Comparison of ENCODE assay signal across 8 cellular contexts in the genomic region with DNA sequence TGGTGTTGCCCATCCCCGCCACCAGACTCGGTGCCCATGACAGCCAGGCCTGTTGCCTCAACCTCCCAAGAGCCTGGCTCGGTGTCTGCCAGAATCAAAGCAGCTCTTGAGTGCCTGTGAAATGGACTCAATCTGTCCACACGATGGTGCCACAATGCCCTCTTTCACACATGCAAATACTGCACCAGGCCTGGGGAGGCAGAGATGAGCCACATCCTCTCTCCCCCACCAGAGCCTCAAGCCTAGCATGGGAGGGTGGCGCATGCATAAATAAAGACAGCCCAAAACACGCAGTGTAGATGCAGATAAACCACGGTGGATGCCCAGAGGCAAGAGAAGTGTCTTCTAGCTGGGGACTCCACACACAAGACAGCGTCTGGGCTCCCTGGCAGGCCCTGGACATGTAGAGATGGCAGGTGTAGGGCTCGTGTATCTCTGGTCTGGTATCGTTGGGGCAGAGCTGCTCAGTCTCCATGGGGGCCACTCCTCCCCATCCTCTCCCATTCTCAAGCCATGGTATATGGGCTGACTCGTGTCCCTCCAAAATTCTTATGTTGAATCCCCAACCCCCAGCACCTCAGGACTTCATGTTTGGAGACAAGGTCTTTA.
DNase-seq lines count a peak whose midpoint lies in the region; ATAC-seq and TF ChIP-seq lines count a peak whose summit lies in the region.

No MANE protein-coding gene starts in this region.

- peak; percentile 63 for DNase-seq in GM10248 (ENCODE audit: extremely low spot score)
- DNase-seq in LNCaP clone FGC (ENCODE audit: low read depth): peak; percentile 27
- DNase-seq in activated T-cell treated with anti-CD3 and anti-CD28 coated beads, Interleukin-2, amount 50 U/mL, for 72 hours: peak; percentile 25 to 66
- DNase-seq in stimulated activated CD8-positive, alpha-beta memory T cell treated with anti-CD3 and anti-CD28 coated beads, Interleukin-15, amount 100 ng/mL, for 48 hours (ENCODE audit: low read depth in 2 of 2): peak; percentile 9 to 19
- no peak for DNase-seq in NCI-H1417 treated with DMSO at 0.1 percent for 48 hours (lab: John Stamatoyannopoulos, UW)
- DNase-seq in NCI-H187 (lab: John Stamatoyannopoulos, UW): no peak
- no peak for DNase-seq in hepatic stellate cell (ENCODE audit: low spot score)

- H3K9me3 Mint-ChIP-seq in activated T-cell treated with anti-CD3 and anti-CD28 coated beads, Interleukin-2, amount 50 U/mL, for 72 hours: no peaks in the 10 kb centered on the region

- H3K4me3 ChIP-seq in LNCaP clone FGC (ENCODE audit: low read depth, low read length): no peak overlapping the region

- peak; percentile 73 for ATAC-seq in GM21526 (IDR thresholded peaks at IDR 0.05; ENCODE audit: low FRiP score, unreplicated experiment)
- peak; percentile 80 to 98 for ATAC-seq in activated T-cell treated with anti-CD3 and anti-CD28 coated beads, Interleukin-2, amount 50 U/mL, for 72 hours (replicated peaks in 1 of 2)

- H3K4me1 Mint-ChIP-seq in activated T-cell treated with anti-CD3 and anti-CD28 coated beads, Interleukin-2, amount 50 U/mL, for 72 hours (ENCODE audit: low read depth): no peaks in the 10 kb centered on the region

- H3K27me3 Mint-ChIP-seq in activated T-cell treated with anti-CD3 and anti-CD28 coated beads, Interleukin-2, amount 50 U/mL, for 72 hours (ENCODE audit: low read depth): no peaks in the 10 kb centered on the region

- TF ChIP-seq CTCF in GM10248 (IDR thresholded peaks at IDR 0.05; ENCODE audit: control extremely low read depth, extremely low read depth, low read depth, missing control alignments): peak; percentile 26
- TF ChIP-seq CTCF in LNCaP clone FGC (IDR thresholded peaks at IDR 0.05; ENCODE audit: control insufficient read depth, extremely low read depth, insufficient read depth): peak; percentile 78

- CTCF ChIA-PET in GM10248 (lab: Yijun Ruan, JAX): interaction anchor here (0.8 to 1.4 kb wide), 4 partner anchors 11 to 197 kb away, joined by 3 to 5 read pairs (median 4); no protein-coding TSS in a partner anchor

- H3K4me3 Mint-ChIP-seq in activated T-cell treated with anti-CD3 and anti-CD28 coated beads, Interleukin-2, amount 50 U/mL, for 72 hours: no peak overlapping the region

- POLR2A ChIA-PET in GM10248 (lab: Yijun Ruan, JAX): no interaction called here

- no peaks in the 10 kb centered on the region for H3K36me3 Mint-ChIP-seq in activated T-cell treated with anti-CD3 and anti-CD28 coated beads, Interleukin-2, amount 50 U/mL, for 72 hours (ENCODE audit: insufficient read depth in 2 of 2)

- H3K27ac Mint-ChIP-seq in activated T-cell treated with anti-CD3 and anti-CD28 coated beads, Interleukin-2, amount 50 U/mL, for 72 hours: peak overlapping the region; percentile 31

Comparison
In these comparisons a context has a peak if more than half of its experiments do, and no peak if none do; other contexts are left out.
1. DNase-seq: peak in GM10248 (single experiment), LNCaP clone FGC (single experiment), activated T-cell treated with anti-CD3 and anti-CD28 coated beads, Interleukin-2, amount 50 U/mL, for 72 hours (2 of 2) and stimulated activated CD8-positive, alpha-beta memory T cell treated with anti-CD3 and anti-CD28 coated beads, Interleukin-15, amount 100 ng/mL, for 48 hours (2 of 2); none in NCI-H1417 treated with DMSO at 0.1 percent for 48 hours (single experiment), NCI-H187 (0 of 2) and hepatic stellate cell (single experiment).